ENCODE assay signal across 2 cellular contexts in genomic region chr4:112145326-112145819, GRCh38.
TF ChIP-seq lines count a peak whose summit lies in the region.

Gene FAM241A (plus strand): TSS chr4:112145454. CDS start chr4:112145581, 127 bp downstream.

TF ChIP-seq in A549, 52 proteins besides CTCF, POLR2A, EP300 and RAD21 (continued from another document):
- no peak for TF ChIP-seq HMGXB4 (CRISPR knock-in tag; IDR thresholded peaks at IDR 0.05; ENCODE audit: borderline replicate concordance)
- TF ChIP-seq CHD4 (IDR thresholded peaks at IDR 0.05; ENCODE audit: borderline replicate concordance) = no peak
- TF ChIP-seq JUN (IDR thresholded peaks at IDR 0.05) = 0 out of 5 replicates have a peak, but pooled peaks of 1 of the 2 experiments have one; percentile 16
- TF ChIP-seq GATA3 (IDR thresholded peaks at IDR 0.05; ENCODE audit: borderline replicate concordance) = no peak
- TF ChIP-seq HEYL (CRISPR knock-in tag; IDR thresholded peaks at IDR 0.05) = no peak

TF ChIP-seq in HepG2, 621 proteins besides CTCF, POLR2A, EP300 and RAD21 (continued from another document and continues in another):
- TF ChIP-seq ZNF646 (CRISPR knock-in tag; IDR thresholded peaks at IDR 0.05) (no peak), HMGXB3 (CRISPR knock-in tag; IDR thresholded peaks at IDR 0.05; ENCODE audit: borderline replicate concordance) (no peak), RARA (CRISPR knock-in tag; IDR thresholded peaks at IDR 0.05) (no peak), ZNF576 (CRISPR knock-in tag; IDR thresholded peaks at IDR 0.05) (no peak), ZNF574 (CRISPR knock-in tag; IDR thresholded peaks at IDR 0.05) (0 out of 2 replicates have a peak, but pooled peaks have one; percentile 54), KDM5A (IDR thresholded peaks at IDR 0.05; ENCODE audit: borderline replicate concordance, low read length) (no peak), MYC (CRISPR knock-in tag; IDR thresholded peaks at IDR 0.05; ENCODE audit: borderline replicate concordance) (no peak), RCOR2 (CRISPR knock-in tag; IDR thresholded peaks at IDR 0.05) (no peak), TERF1 (CRISPR knock-in tag; IDR thresholded peaks at IDR 0.05) (no peak), PHF5A (CRISPR knock-in tag; IDR thresholded peaks at IDR 0.05; ENCODE audit: low read depth, unreplicated experiment) (no peak), ZBTB49 (CRISPR knock-in tag; IDR thresholded peaks at IDR 0.05; ENCODE audit: borderline replicate concordance) (no peak), SRF (IDR thresholded peaks at IDR 0.05; ENCODE audit: low read depth, low read length) (no peak), ZFP91 (CRISPR knock-in tag; IDR thresholded peaks at IDR 0.05; ENCODE audit: borderline replicate concordance) (no peak; the same call in 1 of the 2 replicates), GATAD1 (CRISPR knock-in tag; IDR thresholded peaks at IDR 0.05) (no peak), ZNF513 (CRISPR knock-in tag; conservative IDR thresholded peaks at IDR 0.05) (no peak), ZHX2 (IDR thresholded peaks at IDR 0.05; ENCODE audit: low read depth) (no peak), ZHX2 (CRISPR knock-in tag; IDR thresholded peaks at IDR 0.05; ENCODE audit: borderline replicate concordance) (no peak), PHF21A (CRISPR knock-in tag; IDR thresholded peaks at IDR 0.05) (no peak)
